In the genomic region with DNA sequence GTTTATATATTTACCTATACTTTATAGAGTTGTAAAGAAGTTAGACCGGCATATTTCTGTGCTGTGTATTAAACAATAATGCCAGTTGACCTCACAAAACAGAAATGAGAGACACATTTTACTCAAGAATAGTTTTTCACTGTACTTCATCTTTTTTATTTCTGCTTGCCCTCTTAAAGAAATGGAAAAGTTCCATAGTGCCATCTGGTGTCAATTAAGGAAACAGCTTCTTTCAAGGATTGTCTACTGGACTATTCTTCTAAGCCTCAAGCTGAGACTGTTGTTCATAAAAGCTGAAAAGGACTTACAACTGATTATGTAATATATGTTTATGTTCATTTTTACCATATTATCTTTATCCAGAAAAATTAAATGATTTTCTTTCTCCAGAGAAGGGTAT, we compare ENCODE assay signal across 8 cellular contexts.
DNase-seq lines count a peak whose midpoint lies in the region; ATAC-seq, FAIRE-seq and TF ChIP-seq lines count a peak whose summit lies in the region.

No MANE protein-coding gene starts in this region.

- H3K4me1 Mint-ChIP-seq in glutamatergic neuron (ENCODE audit: low read depth, unreplicated experiment), result peaks cover 12% of the 10 kb centered on the region

- ATAC-seq in GM18907 (IDR thresholded peaks at IDR 0.05; ENCODE audit: unreplicated experiment), result no peak
- ATAC-seq in HG03095 (IDR thresholded peaks at IDR 0.05; ENCODE audit: unreplicated experiment), result no peak

- DNase-seq in D341Med (ENCODE audit: low spot score), result peak; percentile 40
- DNase-seq in HT-29 (ENCODE audit: low spot score), result peak; percentile 48
- DNase-seq in RCC 7860 (ENCODE audit: low spot score), result peak; percentile 14
- no peak for DNase-seq in glutamatergic neuron
- DNase-seq in posterior vena cava (ENCODE audit: low spot score), result no peak
- no peak for DNase-seq in ureter (ENCODE audit: low spot score)

- no peak overlapping the region for H3K4me3 Mint-ChIP-seq in glutamatergic neuron (ENCODE audit: unreplicated experiment)

- H3K9me3 Mint-ChIP-seq in glutamatergic neuron (ENCODE audit: unreplicated experiment), result no peaks in the 10 kb centered on the region

- no peak overlapping the region for H3K27ac Mint-ChIP-seq in glutamatergic neuron (ENCODE audit: unreplicated experiment)

- peaks cover 2% of the 10 kb centered on the region for H3K27me3 Mint-ChIP-seq in glutamatergic neuron (ENCODE audit: unreplicated experiment)

- intact Hi-C loops in posterior vena cava (cut with DNase I), result no loop called here

- no peaks in the 10 kb centered on the region for H3K36me3 Mint-ChIP-seq in glutamatergic neuron (ENCODE audit: unreplicated experiment)

- peak; percentile 54 for FAIRE-seq in RCC 7860 (lab: Jason Lieb, UNC)

- peak; percentile 33 for TF ChIP-seq CTCF in glutamatergic neuron (IDR thresholded peaks at IDR 0.05; ENCODE audit: partially characterized antibody, unreplicated experiment)

Comparison
In these comparisons a context has a peak if more than half of its experiments do, and no peak if none do; other contexts are left out.
1. DNase-seq: peak in D341Med (single experiment), HT-29 (single experiment) and RCC 7860 (single experiment); none in glutamatergic neuron (single experiment), posterior vena cava (single experiment) and ureter (single experiment).